In genomic region chr11:125874556-125875124, GRCh38 we compare ENCODE assay signal across 1 cellular context.
TF ChIP-seq lines count a peak whose summit lies in the region.

No MANE protein-coding gene starts in this region.

TF ChIP-seq in GM12878, 131 proteins besides CTCF, POLR2A, EP300 and RAD21:
- 0 out of 2 replicates have a peak, but pooled peaks have one; percentile 34 for TF ChIP-seq IRF4 (IDR thresholded peaks at IDR 0.05; ENCODE audit: low read depth, low read length)
- peak; percentile 54; the same call in 1 of the 2 replicates for TF ChIP-seq SMC3 (IDR thresholded peaks at IDR 0.05; ENCODE audit: borderline replicate concordance, low read length)
- no peak for TF ChIP-seq NR2F1 (conservative IDR thresholded peaks at IDR 0.05)
- no peak for TF ChIP-seq ZBED1 (IDR thresholded peaks at IDR 0.05; ENCODE audit: borderline replicate concordance)
- TF ChIP-seq USF2 (IDR thresholded peaks at IDR 0.05; ENCODE audit: borderline replicate concordance, low read depth, low read length) = no peak
- TF ChIP-seq RBBP5 (conservative IDR thresholded peaks at IDR 0.05) = no peak
- TF ChIP-seq YY1 (IDR thresholded peaks at IDR 0.05; ENCODE audit: low read depth, low read length) = peak; percentile 44; the same call in 1 of the 2 replicates
- TF ChIP-seq, protein P1, sequence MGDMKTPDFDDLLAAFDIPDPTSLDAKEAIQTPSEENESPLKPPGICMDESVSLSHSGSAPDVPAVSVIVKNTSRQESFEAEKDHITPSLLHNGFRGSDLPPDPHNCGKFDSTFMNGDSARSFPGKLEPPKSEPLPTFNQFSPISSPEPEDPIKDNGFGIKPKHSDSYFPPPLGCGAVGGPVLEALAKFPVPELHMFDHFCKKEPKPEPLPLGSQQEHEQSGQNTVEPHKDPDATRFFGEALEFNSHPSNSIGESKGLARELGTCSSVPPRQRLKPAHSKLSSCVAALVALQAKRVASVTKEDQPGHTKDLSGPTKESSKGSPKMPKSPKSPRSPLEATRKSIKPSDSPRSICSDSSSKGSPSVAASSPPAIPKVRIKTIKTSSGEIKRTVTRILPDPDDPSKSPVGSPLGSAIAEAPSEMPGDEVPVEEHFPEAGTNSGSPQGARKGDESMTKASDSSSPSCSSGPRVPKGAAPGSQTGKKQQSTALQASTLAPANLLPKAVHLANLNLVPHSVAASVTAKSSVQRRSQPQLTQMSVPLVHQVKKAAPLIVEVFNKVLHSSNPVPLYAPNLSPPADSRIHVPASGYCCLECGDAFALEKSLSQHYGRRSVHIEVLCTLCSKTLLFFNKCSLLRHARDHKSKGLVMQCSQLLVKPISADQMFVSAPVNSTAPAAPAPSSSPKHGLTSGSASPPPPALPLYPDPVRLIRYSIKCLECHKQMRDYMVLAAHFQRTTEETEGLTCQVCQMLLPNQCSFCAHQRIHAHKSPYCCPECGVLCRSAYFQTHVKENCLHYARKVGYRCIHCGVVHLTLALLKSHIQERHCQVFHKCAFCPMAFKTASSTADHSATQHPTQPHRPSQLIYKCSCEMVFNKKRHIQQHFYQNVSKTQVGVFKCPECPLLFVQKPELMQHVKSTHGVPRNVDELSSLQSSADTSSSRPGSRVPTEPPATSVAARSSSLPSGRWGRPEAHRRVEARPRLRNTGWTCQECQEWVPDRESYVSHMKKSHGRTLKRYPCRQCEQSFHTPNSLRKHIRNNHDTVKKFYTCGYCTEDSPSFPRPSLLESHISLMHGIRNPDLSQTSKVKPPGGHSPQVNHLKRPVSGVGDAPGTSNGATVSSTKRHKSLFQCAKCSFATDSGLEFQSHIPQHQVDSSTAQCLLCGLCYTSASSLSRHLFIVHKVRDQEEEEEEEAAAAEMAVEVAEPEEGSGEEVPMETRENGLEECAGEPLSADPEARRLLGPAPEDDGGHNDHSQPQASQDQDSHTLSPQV (IDR thresholded peaks at IDR 0.05) = no peak
- TF ChIP-seq IKZF2 (IDR thresholded peaks at IDR 0.05) = 0 out of 4 replicates have a peak, but pooled peaks of 1 of the 2 experiments have one; percentile 22
